ENCODE assay signal across 26 cellular contexts in the genomic region with DNA sequence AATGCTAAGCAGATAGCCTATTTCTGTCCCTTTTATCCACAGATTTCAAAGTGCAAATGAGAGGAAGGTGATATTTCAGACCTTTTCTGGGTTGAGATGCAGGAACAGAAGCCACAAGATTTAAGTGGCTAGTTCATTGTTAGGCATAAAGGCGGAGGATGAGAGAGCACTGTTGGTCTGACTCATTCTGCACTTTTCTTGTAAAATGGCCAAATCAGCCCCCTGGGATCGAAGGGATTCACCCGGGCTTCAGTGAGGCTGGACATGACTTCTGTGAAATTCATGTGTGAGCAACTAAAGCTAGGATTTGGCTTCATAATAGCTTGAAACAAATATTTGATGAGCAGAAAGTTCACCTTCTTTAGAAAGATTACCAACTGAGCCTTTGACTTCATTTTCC.
A peak's percentile ranks its signal among the peaks of the same experiment; 100 is the strongest.
DNase-seq lines count a peak whose midpoint lies in the region; ATAC-seq and TF ChIP-seq lines count a peak whose summit lies in the region.
"Had no signal": no experiment of that assay in that cellular context is flagged by ENCODE, and none has a peak within 500 bp of the region (broad histone marks: within the 10 kb centered on the region; RNA-seq: fewer than 3 reads in every experiment).

No MANE protein-coding gene starts in this region.

- peaks cover 23% of the 10 kb centered on the region for H3K4me1 Mint-ChIP-seq in GM23338
- no peaks in the 10 kb centered on the region for H3K4me1 Mint-ChIP-seq in Calu3 (ENCODE audit: low read depth, unreplicated experiment)
- H3K4me1 Mint-ChIP-seq in CD14-positive monocyte = no peaks in the 10 kb centered on the region
- H3K4me1 Mint-ChIP-seq: activated CD4-positive, alpha-beta T cell treated with anti-CD3 and anti-CD28 coated beads, Interleukin-2, amount 10 ng/mL, durations not matched to agents 7 days and 5 days; activated CD8-positive, alpha-beta memory T cell treated with anti-CD3 and anti-CD28 coated beads, Interleukin-2, amount 10 ng/mL, durations not matched to agents 7 days and 5 days; CD8-positive, alpha-beta memory T cell had no signal

- H3K27ac Mint-ChIP-seq in GM23338 (peak overlapping the region; percentile 19; the same call in 1 of the 2 replicates), Calu3 (ENCODE audit: unreplicated experiment) (no peak overlapping the region), CD14-positive monocyte (no peak overlapping the region)
- H3K27ac Mint-ChIP-seq: activated CD4-positive, alpha-beta T cell treated with anti-CD3 and anti-CD28 coated beads, Interleukin-2, amount 10 ng/mL, durations not matched to agents 7 days and 5 days; activated CD8-positive, alpha-beta memory T cell treated with anti-CD3 and anti-CD28 coated beads, Interleukin-2, amount 10 ng/mL, durations not matched to agents 7 days and 5 days; activated naive CD8-positive, alpha-beta T cell; activated T-helper 2 cell treated with anti-CD3 and anti-CD28 coated beads, Interferon-gamma antibody, Interleukin-2, Interleukin-4, amounts not matched to agents 10 μg/mL and 5 μg/mL and 100 μg/mL, durations not matched to agents 14 hours and 24 hours and 36 hours; CD8-positive, alpha-beta memory T cell; T-helper 17 cell had no signal

- H3K27ac ChIP-seq in GM23338 (ENCODE audit: low read depth) = no peak overlapping the region
- H3K27ac ChIP-seq: ascending aorta, esophagus muscularis mucosa, neutrophil, tibial artery, WERI-Rb-1 had no signal

- H3K4me2 ChIP-seq in GM23338 = no peak overlapping the region

- H2AFZ ChIP-seq in GM23338 = no peak overlapping the region

- no peaks in the 10 kb centered on the region for H4K20me1 ChIP-seq in GM23338 (replicated peaks; ENCODE audit: insufficient read depth)

- H3K36me3 Mint-ChIP-seq in GM23338 (ENCODE audit: low read depth) = peaks cover 9% of the 10 kb centered on the region
- H3K36me3 Mint-ChIP-seq in Calu3 (ENCODE audit: insufficient read depth, unreplicated experiment) = no peaks in the 10 kb centered on the region
- H3K36me3 Mint-ChIP-seq in CD14-positive monocyte = peaks cover 0 to 4% of the 10 kb centered on the region in 2 donors
- H3K36me3 Mint-ChIP-seq: activated CD8-positive, alpha-beta memory T cell treated with anti-CD3 and anti-CD28 coated beads, Interleukin-2, amount 10 ng/mL, durations not matched to agents 7 days and 5 days; activated naive CD8-positive, alpha-beta T cell; CD8-positive, alpha-beta memory T cell had no signal

- DNase-seq in GM23338 (ENCODE audit: low spot score) (no peak), NB4 (ENCODE audit: low read depth) (peak; percentile 40), fibroblast of pulmonary artery (ENCODE audit: low read depth) (peak; percentile 69), skeletal muscle cell (ENCODE audit: low read depth) (peak; percentile 79), Calu3 (no peak), CD14-positive monocyte (ENCODE audit: low spot score) (no peak), kidney glomerular epithelial cell (lab: John Stamatoyannopoulos, UW) (no peak)
- DNase-seq: activated CD4-positive, alpha-beta T cell treated with anti-CD3 and anti-CD28 coated beads, Interleukin-2, amount 10 ng/mL, durations not matched to agents 7 days and 5 days; activated CD8-positive, alpha-beta memory T cell treated with anti-CD3 and anti-CD28 coated beads, Interleukin-2, amount 10 ng/mL, durations not matched to agents 7 days and 5 days; CD8-positive, alpha-beta memory T cell; effector CD8-positive, alpha-beta T cell; hippocampal formation; NCI-H1436; NCI-H524 treated with DMSO at 0.1 percent for 48 hours; stimulated activated CD4-positive, alpha-beta T cell treated with anti-CD3 and anti-CD28 coated beads, Interleukin-4, amount 100 ng/mL, for 24 hours; stimulated activated naive CD8-positive, alpha-beta T cell treated with anti-CD3 and anti-CD28 coated beads, Interleukin-15, Interleukin-2, amounts not matched to agents 100 U/mL and 50 U/mL, for 24 hours; T-helper 17 cell; tibial artery; WERI-Rb-1 had no signal

- H3F3A ChIP-seq in GM23338 (replicated peaks; ENCODE audit: low read depth) = no peaks in the 10 kb centered on the region

- BruUV-seq in Calu3 (replicated peaks; lab: Mats Ljungman, UMichigan) = no TSS peak

- TF ChIP-seq CTCF in GM23338 (conservative IDR thresholded peaks at IDR 0.05; ENCODE audit: low read depth in 2 of 2) (no peak), NB4 (IDR thresholded peaks at IDR 0.05; ENCODE audit: low read depth, low read length) (no peak), fibroblast of pulmonary artery (IDR thresholded peaks at IDR 0.05; ENCODE audit: low read length, missing control alignments) (no peak), Calu3 (IDR thresholded peaks at IDR 0.05; ENCODE audit: unreplicated experiment) (no peak), CD14-positive monocyte (IDR thresholded peaks at IDR 0.05) (no peak)

- no peaks in the 10 kb centered on the region for H3K36me3 ChIP-seq in GM23338 (ENCODE audit: insufficient read depth)
- H3K36me3 ChIP-seq: neutrophil, WERI-Rb-1 had no signal

- intact Hi-C loops in Calu3 (cut with micrococcal nuclease; ENCODE audit: unreplicated experiment) = no loop called here
- intact Hi-C loops in CD14-positive monocyte (cut with micrococcal nuclease) = no loop called here

- CTCF ChIA-PET in Calu3 (lab: Charles Lee) = no interaction called here

- ATAC-seq in GM23338 = no peak
- ATAC-seq in esophagus mucosa = no peak
- ATAC-seq: activated CD8-positive, alpha-beta memory T cell treated with anti-CD3 and anti-CD28 coated beads, Interleukin-2, amount 10 ng/mL, durations not matched to agents 7 days and 5 days; stimulated activated naive CD8-positive, alpha-beta T cell treated with anti-CD3 and anti-CD28 coated beads, Interleukin-15, Interleukin-2, amounts not matched to agents 100 U/mL and 50 U/mL, for 24 hours; T-helper 17 cell had no signal

- TF ChIP-seq POLR2A in NB4 (IDR thresholded peaks at IDR 0.05; ENCODE audit: extremely low read depth, insufficient read length) = no peak

- no peak overlapping the region for H3K4me3 Mint-ChIP-seq in GM23338
- no peak overlapping the region for H3K4me3 Mint-ChIP-seq in Calu3 (ENCODE audit: low read depth, unreplicated experiment)
- no peak overlapping the region for H3K4me3 Mint-ChIP-seq in CD14-positive monocyte
- H3K4me3 Mint-ChIP-seq: activated CD4-positive, alpha-beta T cell treated with anti-CD3 and anti-CD28 coated beads, Interleukin-2, amount 10 ng/mL, durations not matched to agents 7 days and 5 days; activated CD8-positive, alpha-beta memory T cell treated with anti-CD3 and anti-CD28 coated beads, Interleukin-2, amount 10 ng/mL, durations not matched to agents 7 days and 5 days; activated naive CD8-positive, alpha-beta T cell; CD8-positive, alpha-beta memory T cell; T-helper 17 cell had no signal

- no peaks in the 10 kb centered on the region for H3K79me2 ChIP-seq in GM23338 (replicated peaks; ENCODE audit: insufficient read depth)

- H3K9me2 ChIP-seq in GM23338 (ENCODE audit: insufficient read depth) = peaks cover 3% of the 10 kb centered on the region; the same call in 1 of the 2 replicates

- H3K27me3 ChIP-seq in GM23338 (ENCODE audit: insufficient read depth) = no peaks in the 10 kb centered on the region
- H3K27me3 ChIP-seq: ascending aorta, esophagus muscularis mucosa, tibial artery had no signal

- no peak overlapping the region for H3K4me3 ChIP-seq in GM23338
- H3K4me3 ChIP-seq in NB4 (ENCODE audit: low read depth, low read length) = no peak overlapping the region
- no peak overlapping the region for H3K4me3 ChIP-seq in fibroblast of pulmonary artery (replicated peaks; ENCODE audit: low read depth, low read length)
- no peak overlapping the region for H3K4me3 ChIP-seq in skeletal muscle cell (ENCODE audit: low read depth, low read length)
- H3K4me3 ChIP-seq: ascending aorta, esophagus muscularis mucosa, lung, tibial artery had no signal

- H3K4me1 ChIP-seq in GM23338 (ENCODE audit: insufficient read depth) = peaks cover 9% of the 10 kb centered on the region; the same call in 1 of the 2 replicates
- H3K4me1 ChIP-seq: ascending aorta, esophagus muscularis mucosa had no signal

- H3K27me3 Mint-ChIP-seq in GM23338 (ENCODE audit: insufficient read depth, low read depth, poor library complexity) = no peaks in the 10 kb centered on the region
- H3K27me3 Mint-ChIP-seq in Calu3 (ENCODE audit: unreplicated experiment) = peaks cover 59% of the 10 kb centered on the region
- peaks cover 2 to 3% (median 3%) of the 10 kb centered on the region in 3 donors for H3K27me3 Mint-ChIP-seq in CD14-positive monocyte (ENCODE audit: low read depth in 3 of 3)
- H3K27me3 Mint-ChIP-seq: activated CD4-positive, alpha-beta T cell treated with anti-CD3 and anti-CD28 coated beads, Interleukin-2, amount 10 ng/mL, durations not matched to agents 7 days and 5 days had no signal

- H3K9me3 Mint-ChIP-seq in GM23338 (no peaks in the 10 kb centered on the region), Calu3 (ENCODE audit: low read depth, unreplicated experiment) (no peaks in the 10 kb centered on the region), CD14-positive monocyte (peaks cover 0 to 10% (median 0%) of the 10 kb centered on the region in 7 donors)
- H3K9me3 Mint-ChIP-seq: activated CD4-positive, alpha-beta T cell treated with anti-CD3 and anti-CD28 coated beads, Interleukin-2, amount 10 ng/mL, durations not matched to agents 7 days and 5 days; activated T-helper 2 cell treated with anti-CD3 and anti-CD28 coated beads, Interferon-gamma antibody, Interleukin-2, Interleukin-4, amounts not matched to agents 10 μg/mL and 5 μg/mL and 100 μg/mL, durations not matched to agents 14 hours and 24 hours and 36 hours; CD8-positive, alpha-beta memory T cell had no signal

TF ChIP-seq in GM23338, 12 proteins besides CTCF, POLR2A, EP300 and RAD21:
- no peak for TF ChIP-seq EZH2phosphoT487 (IDR thresholded peaks at IDR 0.05; ENCODE audit: unreplicated experiment)
- no peak for TF ChIP-seq JUNB (IDR thresholded peaks at IDR 0.05; ENCODE audit: unreplicated experiment)
- no peak for TF ChIP-seq ZNF114 (CRISPR knock-in tag; IDR thresholded peaks at IDR 0.05)
- TF ChIP-seq EZH2 (IDR thresholded peaks at IDR 0.05; ENCODE audit: low read depth, unreplicated experiment) = no peak
- TF ChIP-seq STAT1 (IDR thresholded peaks at IDR 0.05; ENCODE audit: unreplicated experiment) = no peak

Comparison
In these comparisons a context has a peak if more than half of its experiments do, and no peak if none do; other contexts are left out.
1. DNase-seq: peak in NB4 (single experiment), fibroblast of pulmonary artery (single experiment) and skeletal muscle cell (single experiment); none in GM23338 (single experiment), Calu3 (single experiment), CD14-positive monocyte (single experiment) and kidney glomerular epithelial cell (single experiment).